In genomic region chr12:109743076-109743910, GRCh38 we compare ENCODE assay signal across 19 cellular contexts. TPM values are rescaled to one million over a fixed set of nuclear protein-coding genes. Genes with fewer than 3 reads are reported as not detected.
DNase-seq lines count a peak whose midpoint lies in the region; ATAC-seq and TF ChIP-seq lines count a peak whose summit lies in the region.
"Had no signal": no experiment of that assay in that cellular context is flagged by ENCODE, and none has a peak within 500 bp of the region (broad histone marks: within the 10 kb centered on the region; RNA-seq: fewer than 3 reads in every experiment).

No MANE protein-coding gene starts in this region.

- no peak overlapping the region for H3K4me3 ChIP-seq in endocrine pancreas (ENCODE audit: control insufficient read depth, insufficient read depth, low read length)
- no peak overlapping the region for H3K4me3 ChIP-seq in left lung
- H3K4me3 ChIP-seq in spleen: no peak overlapping the region
- H3K4me3 ChIP-seq: GM23338, SJCRH30, vagina had no signal

- H3K4me1 ChIP-seq in endocrine pancreas (ENCODE audit: control insufficient read depth, insufficient read depth, low read length) (no peaks in the 10 kb centered on the region), left lung (no peaks in the 10 kb centered on the region), spleen (peaks cover 0 to 64% (median 20%) of the 10 kb centered on the region in 6 donors)
- H3K4me1 ChIP-seq: SJCRH30, vagina had no signal

- peak; percentile 37 for DNase-seq in activated effector memory CD4-positive, alpha-beta T cell treated with anti-CD3 and anti-CD28 coated beads, Interleukin-2, amount 50 U/mL, for 16 hours
- no peak for DNase-seq in activated effector memory CD4-positive, alpha-beta T cell treated with Interleukin-2 at 50 U/mL for 16 hours
- DNase-seq in left lung (peak; percentile 23 to 69), spleen (peak; percentile 61), NCI-H187 (lab: John Stamatoyannopoulos, UW) (no peak)
- DNase-seq in stimulated activated CD8-positive, alpha-beta memory T cell treated with anti-CD3 and anti-CD28 coated beads, Interleukin-4, amount 100 ng/mL, for 48 hours: no peak
- DNase-seq: activated CD4-positive, CD25-positive, alpha-beta regulatory T cell treated with anti-CD3 and anti-CD28 coated beads, Interleukin-2, amount 50 U/mL, for 72 hours; CD4-positive, CD25-positive, alpha-beta regulatory T cell; DMS153; NCI-H2029 treated with DMSO at 0.1 percent for 48 hours; NCI-H524; SJCRH30 had no signal

- TF ChIP-seq POLR2A in spleen (IDR thresholded peaks at IDR 0.05): no peak

- H3K9ac ChIP-seq in endocrine pancreas (ENCODE audit: control insufficient read depth, insufficient read depth, low read length): peak overlapping the region; percentile 56

- intact Hi-C loops in left lung (cut with DNase I): no loop called here
- intact Hi-C loops in spleen (cut with DNase I; ENCODE audit: low total_unique reads): no loop called here

- H3K9me3 ChIP-seq in endocrine pancreas (ENCODE audit: control insufficient read depth, low read length) (no peaks in the 10 kb centered on the region), left lung (no peaks in the 10 kb centered on the region), spleen (no peaks in the 10 kb centered on the region)
- H3K9me3 ChIP-seq: SJCRH30, vagina had no signal

- no peaks in the 10 kb centered on the region for H3K27me3 ChIP-seq in endocrine pancreas (ENCODE audit: control insufficient read depth, insufficient read depth, low read length)
- H3K27me3 ChIP-seq in left lung: no peaks in the 10 kb centered on the region
- no peaks in the 10 kb centered on the region for H3K27me3 ChIP-seq in spleen (replicated peaks in 1 of 7)
- H3K27me3 ChIP-seq: SJCRH30, vagina had no signal

- H3K36me3 ChIP-seq in endocrine pancreas (ENCODE audit: control insufficient read depth, insufficient read depth, low read length): peaks cover 3% of the 10 kb centered on the region
- no peaks in the 10 kb centered on the region for H3K36me3 ChIP-seq in left lung
- H3K36me3 ChIP-seq in spleen: no peaks in the 10 kb centered on the region
- H3K36me3 ChIP-seq: SJCRH30, vagina had no signal

- ATAC-seq in left lung (no peak), GM19467 (IDR thresholded peaks at IDR 0.05; ENCODE audit: unreplicated experiment) (no peak)
- ATAC-seq: activated naive CD4-positive, alpha-beta T cell treated with anti-CD3 and anti-CD28 coated beads, Interleukin-2, amount 50 U/mL, for 72 hours; GM23338 had no signal

- TF ChIP-seq CTCF in left lung (IDR thresholded peaks at IDR 0.05) (no peak), spleen (IDR thresholded peaks at IDR 0.05 in 8 of 11, conservative IDR thresholded peaks at IDR 0.05 in 3 of 11) (no peak)

- 82 to 93% (median 85%) methylated on average over 5 to 17 of the region's 17 CpGs for WGBS in spleen, 5 donors

- H3K27ac ChIP-seq in left lung: no peak overlapping the region
- peak overlapping the region in 3 of 8 donors; percentile 28 to 75 (median 33) for H3K27ac ChIP-seq in spleen
- H3K27ac ChIP-seq: HL-60, SJCRH30, vagina had no signal

RNA-seq across cellular contexts. Expression of gene FAM222A, which starts 29.7 kb away (rescaled TPM):
- total RNA-seq in left lung: 1 to 10 TPM; 2.9 to 3.1 TPM
- total RNA-seq in spleen: 10 to 100 TPM; 13.9 to 30.7 (median 21.5) TPM
- 1 to 10 TPM; 1.3 to 5.2 (median 2.1) TPM for polyA plus RNA-seq in spleen
- total RNA-seq: fibroblast of lung had no signal

Comparison
In these comparisons a context has a peak if more than half of its experiments do, and no peak if none do; other contexts are left out.
1. DNase-seq: peak in activated effector memory CD4-positive, alpha-beta T cell treated with anti-CD3 and anti-CD28 coated beads, Interleukin-2, amount 50 U/mL, for 16 hours (single experiment), left lung (2 of 2) and spleen (single experiment); none in activated effector memory CD4-positive, alpha-beta T cell treated with Interleukin-2 at 50 U/mL for 16 hours (single experiment), NCI-H187 (0 of 2) and stimulated activated CD8-positive, alpha-beta memory T cell treated with anti-CD3 and anti-CD28 coated beads, Interleukin-4, amount 100 ng/mL, for 48 hours (single experiment).